Comparison of ENCODE assay signal across 1 cellular context in the genomic region with DNA sequence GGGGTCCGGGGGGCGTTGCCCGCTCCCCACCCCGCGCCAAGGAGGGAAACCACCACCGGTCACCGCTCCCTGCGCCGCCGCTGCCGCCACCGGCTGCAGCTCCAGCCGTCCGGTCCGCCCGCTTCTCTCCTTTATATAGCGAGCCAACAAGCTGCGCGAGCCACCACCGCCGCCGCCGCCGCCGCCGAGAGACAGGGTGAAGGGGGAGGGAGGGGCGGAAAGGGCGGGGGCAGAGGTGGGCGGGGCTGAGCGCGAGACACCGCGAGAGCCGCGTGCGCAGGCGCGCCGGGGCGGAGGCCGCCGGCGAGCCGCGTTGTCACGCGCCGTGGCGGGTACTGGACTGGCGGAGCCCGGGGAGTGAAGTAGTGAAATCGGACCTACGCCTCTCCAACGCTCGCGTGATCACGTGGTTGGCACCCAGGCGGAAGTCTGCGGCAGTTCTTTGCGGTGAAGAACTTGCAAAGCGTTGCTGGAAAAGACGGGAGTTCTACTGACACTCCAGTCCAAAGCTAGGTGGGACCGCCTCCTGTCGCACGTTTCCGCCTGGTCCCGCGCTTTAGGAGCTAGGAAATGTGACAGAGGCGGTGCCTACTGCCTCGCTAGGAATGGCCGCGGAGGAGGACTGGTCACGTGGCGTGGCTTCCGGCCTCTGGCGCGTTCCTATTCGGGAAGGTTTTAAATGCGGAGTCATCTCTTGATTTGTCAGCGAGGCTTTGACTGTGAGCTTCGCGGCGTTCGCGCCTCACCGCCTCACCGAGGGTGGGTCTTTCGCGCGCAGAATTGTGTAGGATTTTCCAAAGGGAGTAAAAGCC.
TF ChIP-seq lines count a peak whose summit lies in the region.

GTF2A1 (minus strand) TSS at position 193 of the 812 bp plus-strand sequence. CDS start 441 bp downstream, outside the sequence.

TF ChIP-seq in HepG2, 621 proteins besides CTCF, POLR2A, EP300 and RAD21 (continued from another document and continues in another):
- TF ChIP-seq, protein P1, sequence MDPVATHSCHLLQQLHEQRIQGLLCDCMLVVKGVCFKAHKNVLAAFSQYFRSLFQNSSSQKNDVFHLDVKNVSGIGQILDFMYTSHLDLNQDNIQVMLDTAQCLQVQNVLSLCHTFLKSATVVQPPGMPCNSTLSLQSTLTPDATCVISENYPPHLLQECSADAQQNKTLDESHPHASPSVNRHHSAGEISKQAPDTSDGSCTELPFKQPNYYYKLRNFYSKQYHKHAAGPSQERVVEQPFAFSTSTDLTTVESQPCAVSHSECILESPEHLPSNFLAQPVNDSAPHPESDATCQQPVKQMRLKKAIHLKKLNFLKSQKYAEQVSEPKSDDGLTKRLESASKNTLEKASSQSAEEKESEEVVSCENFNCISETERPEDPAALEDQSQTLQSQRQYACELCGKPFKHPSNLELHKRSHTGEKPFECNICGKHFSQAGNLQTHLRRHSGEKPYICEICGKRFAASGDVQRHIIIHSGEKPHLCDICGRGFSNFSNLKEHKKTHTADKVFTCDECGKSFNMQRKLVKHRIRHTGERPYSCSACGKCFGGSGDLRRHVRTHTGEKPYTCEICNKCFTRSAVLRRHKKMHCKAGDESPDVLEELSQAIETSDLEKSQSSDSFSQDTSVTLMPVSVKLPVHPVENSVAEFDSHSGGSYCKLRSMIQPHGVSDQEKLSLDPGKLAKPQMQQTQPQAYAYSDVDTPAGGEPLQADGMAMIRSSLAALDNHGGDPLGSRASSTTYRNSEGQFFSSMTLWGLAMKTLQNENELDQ (CRISPR knock-in tag; IDR thresholded peaks at IDR 0.05; ENCODE audit: borderline replicate concordance) = no peak
- peak; percentile 73 for TF ChIP-seq GATAD1 (CRISPR knock-in tag; IDR thresholded peaks at IDR 0.05)
- TF ChIP-seq DR1 (CRISPR knock-in tag; IDR thresholded peaks at IDR 0.05) = peak; percentile 94
- TF ChIP-seq ZFP62 (CRISPR knock-in tag; IDR thresholded peaks at IDR 0.05) = no peak
- peak; percentile 61; the same call in 1 of the 2 replicates for TF ChIP-seq CENPT (CRISPR knock-in tag; IDR thresholded peaks at IDR 0.05; ENCODE audit: low read depth)
- TF ChIP-seq RORA (CRISPR knock-in tag; IDR thresholded peaks at IDR 0.05) = no peak; the same call in 1 of the 2 replicates
- TF ChIP-seq PRDM15 (CRISPR knock-in tag; IDR thresholded peaks at IDR 0.05) = 0 out of 2 replicates have a peak, but pooled peaks have one; percentile 47
- peak; percentile 82; the same call in 1 of the 2 replicates for TF ChIP-seq ZNF703 (CRISPR knock-in tag; IDR thresholded peaks at IDR 0.05; ENCODE audit: borderline replicate concordance)
- TF ChIP-seq ZNF407 (CRISPR knock-in tag; IDR thresholded peaks at IDR 0.05; ENCODE audit: not compliant biosample characterization) = peak; percentile 69
- TF ChIP-seq, protein P2, sequence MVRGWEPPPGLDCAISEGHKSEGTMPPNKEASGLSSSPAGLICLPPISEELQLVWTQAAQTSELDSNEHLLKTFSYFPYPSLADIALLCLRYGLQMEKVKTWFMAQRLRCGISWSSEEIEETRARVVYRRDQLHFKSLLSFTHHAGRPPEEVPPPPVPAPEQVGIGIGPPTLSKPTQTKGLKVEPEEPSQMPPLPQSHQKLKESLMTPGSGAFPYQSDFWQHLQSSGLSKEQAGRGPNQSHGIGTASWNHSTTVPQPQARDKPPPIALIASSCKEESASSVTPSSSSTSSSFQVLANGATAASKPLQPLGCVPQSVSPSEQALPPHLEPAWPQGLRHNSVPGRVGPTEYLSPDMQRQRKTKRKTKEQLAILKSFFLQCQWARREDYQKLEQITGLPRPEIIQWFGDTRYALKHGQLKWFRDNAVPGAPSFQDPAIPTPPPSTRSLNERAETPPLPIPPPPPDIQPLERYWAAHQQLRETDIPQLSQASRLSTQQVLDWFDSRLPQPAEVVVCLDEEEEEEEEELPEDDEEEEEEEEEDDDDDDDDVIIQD (CRISPR knock-in tag; IDR thresholded peaks at IDR 0.05; ENCODE audit: low read depth) = no peak
- peak; percentile 94 for TF ChIP-seq DMAP1 (CRISPR knock-in tag; IDR thresholded peaks at IDR 0.05)
- no peak for TF ChIP-seq BRF2 (CRISPR knock-in tag; IDR thresholded peaks at IDR 0.05)
- TF ChIP-seq ZNF318 (CRISPR knock-in tag; IDR thresholded peaks at IDR 0.05) = peak; percentile 38; the same call in 1 of the 2 replicates
- 0 out of 2 replicates have a peak, but pooled peaks have one; percentile 40 for TF ChIP-seq DDIT3 (CRISPR knock-in tag; IDR thresholded peaks at IDR 0.05)
